2 cellular contexts compared by ENCODE assay signal in the genomic region with DNA sequence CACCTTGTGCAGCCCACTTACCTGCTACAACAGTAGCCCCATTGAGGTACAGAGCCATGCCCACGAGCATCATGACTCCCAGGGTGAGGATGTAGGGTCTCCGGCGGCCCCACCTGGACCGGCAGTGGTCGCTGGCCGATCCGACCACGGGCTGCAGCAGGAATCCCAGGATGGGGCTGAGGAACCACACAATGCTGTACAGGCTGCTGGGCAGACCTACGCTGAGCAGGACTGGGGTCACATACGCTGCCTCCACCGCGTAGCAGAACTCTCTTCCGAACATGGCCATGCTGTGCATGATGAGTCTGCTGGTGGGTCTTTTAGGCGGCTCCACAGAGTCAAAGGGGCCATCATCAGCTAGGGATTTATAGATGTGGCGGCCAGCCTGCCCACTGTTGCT.
TF ChIP-seq lines count a peak whose summit lies in the region.

No MANE protein-coding gene starts in this region.

TF ChIP-seq in A549, 52 proteins besides CTCF, POLR2A, EP300 and RAD21:
- TF ChIP-seq CBX8 (IDR thresholded peaks at IDR 0.05), result no peak
TF ChIP-seq in A549: peak in this region for 0.

TF ChIP-seq in K562, 482 proteins besides CTCF, POLR2A, EP300 and RAD21:
- TF ChIP-seq KDM2B (CRISPR knock-in tag; IDR thresholded peaks at IDR 0.05), result no peak
- no peak for TF ChIP-seq SMAD4 (CRISPR knock-in tag; conservative IDR thresholded peaks at IDR 0.05)
- TF ChIP-seq ZNF354B (CRISPR knock-in tag; IDR thresholded peaks at IDR 0.05), result no peak
- TF ChIP-seq, protein P1, sequence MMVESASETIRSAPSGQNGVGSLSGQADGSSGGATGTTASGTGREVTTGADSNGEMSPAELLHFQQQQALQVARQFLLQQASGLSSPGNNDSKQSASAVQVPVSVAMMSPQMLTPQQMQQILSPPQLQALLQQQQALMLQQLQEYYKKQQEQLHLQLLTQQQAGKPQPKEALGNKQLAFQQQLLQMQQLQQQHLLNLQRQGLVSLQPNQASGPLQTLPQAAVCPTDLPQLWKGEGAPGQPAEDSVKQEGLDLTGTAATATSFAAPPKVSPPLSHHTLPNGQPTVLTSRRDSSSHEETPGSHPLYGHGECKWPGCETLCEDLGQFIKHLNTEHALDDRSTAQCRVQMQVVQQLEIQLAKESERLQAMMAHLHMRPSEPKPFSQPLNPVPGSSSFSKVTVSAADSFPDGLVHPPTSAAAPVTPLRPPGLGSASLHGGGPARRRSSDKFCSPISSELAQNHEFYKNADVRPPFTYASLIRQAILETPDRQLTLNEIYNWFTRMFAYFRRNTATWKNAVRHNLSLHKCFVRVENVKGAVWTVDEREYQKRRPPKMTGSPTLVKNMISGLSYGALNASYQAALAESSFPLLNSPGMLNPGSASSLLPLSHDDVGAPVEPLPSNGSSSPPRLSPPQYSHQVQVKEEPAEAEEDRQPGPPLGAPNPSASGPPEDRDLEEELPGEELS (CRISPR knock-in tag; IDR thresholded peaks at IDR 0.05; ENCODE audit: borderline replicate concordance), result no peak
- TF ChIP-seq ZNF274 (IDR thresholded peaks at IDR 0.05; ENCODE audit: borderline replicate concordance, low read depth, low read length), result no peak
- TF ChIP-seq, protein P2, sequence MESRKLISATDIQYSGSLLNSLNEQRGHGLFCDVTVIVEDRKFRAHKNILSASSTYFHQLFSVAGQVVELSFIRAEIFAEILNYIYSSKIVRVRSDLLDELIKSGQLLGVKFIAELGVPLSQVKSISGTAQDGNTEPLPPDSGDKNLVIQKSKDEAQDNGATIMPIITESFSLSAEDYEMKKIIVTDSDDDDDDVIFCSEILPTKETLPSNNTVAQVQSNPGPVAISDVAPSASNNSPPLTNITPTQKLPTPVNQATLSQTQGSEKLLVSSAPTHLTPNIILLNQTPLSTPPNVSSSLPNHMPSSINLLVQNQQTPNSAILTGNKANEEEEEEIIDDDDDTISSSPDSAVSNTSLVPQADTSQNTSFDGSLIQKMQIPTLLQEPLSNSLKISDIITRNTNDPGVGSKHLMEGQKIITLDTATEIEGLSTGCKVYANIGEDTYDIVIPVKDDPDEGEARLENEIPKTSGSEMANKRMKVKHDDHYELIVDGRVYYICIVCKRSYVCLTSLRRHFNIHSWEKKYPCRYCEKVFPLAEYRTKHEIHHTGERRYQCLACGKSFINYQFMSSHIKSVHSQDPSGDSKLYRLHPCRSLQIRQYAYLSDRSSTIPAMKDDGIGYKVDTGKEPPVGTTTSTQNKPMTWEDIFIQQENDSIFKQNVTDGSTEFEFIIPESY (CRISPR knock-in tag; IDR thresholded peaks at IDR 0.05), result no peak
- no peak for TF ChIP-seq STAG1 (CRISPR knock-in tag; IDR thresholded peaks at IDR 0.05; ENCODE audit: borderline replicate concordance)
- TF ChIP-seq RCOR1 (IDR thresholded peaks at IDR 0.05; ENCODE audit: borderline replicate concordance in 1 of 2, low read depth in 2 of 2, low read length in 2 of 2), result no peak
- no peak for TF ChIP-seq CREBBP (IDR thresholded peaks at IDR 0.05; ENCODE audit: low read depth, low read length)
- no peak for TF ChIP-seq GATAD2B (IDR thresholded peaks at IDR 0.05; ENCODE audit: borderline replicate concordance)
- TF ChIP-seq ZNF212 (CRISPR knock-in tag; IDR thresholded peaks at IDR 0.05), result no peak
- no peak for TF ChIP-seq ZFP36 (IDR thresholded peaks at IDR 0.05; ENCODE audit: low read depth, low read length, partially characterized antibody)
- TF ChIP-seq MTA3 (IDR thresholded peaks at IDR 0.05; ENCODE audit: borderline replicate concordance), result no peak
- no peak for TF ChIP-seq BRD4 (IDR thresholded peaks at IDR 0.05)
- TF ChIP-seq RBM34 (IDR thresholded peaks at IDR 0.05; ENCODE audit: borderline replicate concordance, insufficient read depth, low read length), result no peak
- TF ChIP-seq TRIM28 (IDR thresholded peaks at IDR 0.05), result no peak
